18 cellular contexts compared by ENCODE assay signal in the genomic region with DNA sequence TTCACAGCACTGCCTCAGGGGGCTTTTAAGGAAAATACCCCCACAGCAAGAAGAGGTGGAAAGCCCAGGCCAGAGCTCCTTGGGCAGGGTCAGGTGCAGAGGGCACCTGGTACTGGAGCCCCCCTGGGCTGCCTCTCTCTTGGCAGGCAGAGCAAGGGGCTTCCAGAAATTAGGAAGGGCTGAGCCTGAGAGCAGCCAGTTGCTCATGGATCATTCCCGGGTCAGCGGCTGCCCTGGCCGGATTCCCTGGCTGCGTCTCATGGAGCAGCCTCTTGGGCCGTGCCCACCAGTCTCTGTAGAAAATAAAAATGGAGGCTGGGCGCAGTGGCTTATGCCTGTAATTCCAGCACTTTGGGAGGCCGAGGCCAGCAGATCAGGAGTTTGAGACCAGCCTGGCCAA. TPM values are rescaled to one million over a fixed set of nuclear protein-coding genes. Genes with fewer than 3 reads are reported as not detected.
"Had no signal": no experiment of that assay in that cellular context is flagged by ENCODE, and none has a peak within 500 bp of the region (broad histone marks: within the 10 kb centered on the region; RNA-seq: fewer than 3 reads in every experiment).

No MANE protein-coding gene starts in this region.

- H3K27ac ChIP-seq: gastrocnemius medialis had no signal

- ATAC-seq: activated CD8-positive, alpha-beta T cell treated with anti-CD3 and anti-CD28 coated beads for 36 hours; esophagus mucosa; gastrocnemius medialis had no signal

- H3K4me3 ChIP-seq: gastrocnemius medialis, stomach had no signal

- H3K4me1 ChIP-seq: gastrocnemius medialis had no signal

- FAIRE-seq: small intestine had no signal

- H3K36me3 ChIP-seq: gastrocnemius medialis had no signal

- H3K27me3 ChIP-seq: gastrocnemius medialis, stomach had no signal

- H3K4me3 Mint-ChIP-seq: activated CD4-positive, alpha-beta T cell treated with anti-CD3 and anti-CD28 coated beads, Interleukin-2, amount 10 ng/mL, durations not matched to agents 24 days and 14 days; activated CD8-positive, alpha-beta T cell treated with anti-CD3 and anti-CD28 coated beads for 36 hours; brain; nephron progenitor cell; type B pancreatic cell had no signal

- H3K4me1 Mint-ChIP-seq: brain had no signal

- DNase-seq: activated CD4-positive, alpha-beta T cell treated with anti-CD3 and anti-CD28 coated beads, Interleukin-2, amount 10 ng/mL, durations not matched to agents 24 days and 14 days; activated CD8-positive, alpha-beta T cell treated with anti-CD3 and anti-CD28 coated beads for 36 hours; activated naive CD4-positive, alpha-beta T cell treated with Interleukin-2 at 50 U/mL for 16 hours; activated T-cell treated with anti-CD3 and anti-CD28 coated beads, Interleukin-2, amount 50 U/mL, for 1 hour; effector CD4-positive, alpha-beta T cell; gastrocnemius medialis; mesendoderm; nephron progenitor cell; retina; small intestine; stimulated activated CD4-positive, alpha-beta T cell treated with anti-CD3 and anti-CD28 coated beads, Interleukin-4, amount 100 ng/mL, for 1 hour; stomach; T-helper 1 cell had no signal

- H3K27me3 Mint-ChIP-seq: activated CD4-positive, alpha-beta T cell treated with anti-CD3 and anti-CD28 coated beads, Interleukin-2, amount 10 ng/mL, durations not matched to agents 24 days and 14 days; activated CD8-positive, alpha-beta T cell treated with anti-CD3 and anti-CD28 coated beads for 36 hours; brain; type B pancreatic cell had no signal

- H3K9me3 ChIP-seq: gastrocnemius medialis, stomach had no signal

- H3K36me3 Mint-ChIP-seq: type B pancreatic cell had no signal

- H3K27ac Mint-ChIP-seq: activated CD4-positive, alpha-beta T cell treated with anti-CD3 and anti-CD28 coated beads, Interleukin-2, amount 10 ng/mL, durations not matched to agents 24 days and 14 days; activated CD8-positive, alpha-beta T cell treated with anti-CD3 and anti-CD28 coated beads for 36 hours; activated T-helper 2 cell treated with anti-CD3 and anti-CD28 coated beads, Interferon-gamma antibody, Interleukin-2, Interleukin-4, amounts not matched to agents 10 μg/mL and 5 μg/mL and 100 μg/mL, durations not matched to agents 14 hours and 24 hours and 36 hours; nephron progenitor cell; type B pancreatic cell had no signal

- H3K9me3 Mint-ChIP-seq: activated CD4-positive, alpha-beta T cell treated with anti-CD3 and anti-CD28 coated beads, Interleukin-2, amount 10 ng/mL, durations not matched to agents 24 days and 14 days; activated CD8-positive, alpha-beta T cell treated with anti-CD3 and anti-CD28 coated beads for 36 hours; activated T-helper 2 cell treated with anti-CD3 and anti-CD28 coated beads, Interferon-gamma antibody, Interleukin-2, Interleukin-4, amounts not matched to agents 10 μg/mL and 5 μg/mL and 100 μg/mL, durations not matched to agents 14 hours and 24 hours and 36 hours; type B pancreatic cell had no signal

RNA-seq across cellular contexts. Expression of a gene that starts 10.3 kb away (rescaled TPM):
- total RNA-seq: activated CD4-positive, alpha-beta T cell treated with anti-CD3 and anti-CD28 coated beads, Interleukin-2, amount 10 ng/mL, durations not matched to agents 24 days and 14 days; activated CD8-positive, alpha-beta T cell treated with anti-CD3 and anti-CD28 coated beads for 36 hours; activated T-helper 2 cell treated with anti-CD3 and anti-CD28 coated beads, Interferon-gamma antibody, Interleukin-2, Interleukin-4, amounts not matched to agents 10 μg/mL and 5 μg/mL and 100 μg/mL, durations not matched to agents 14 hours and 24 hours and 36 hours; esophagus mucosa; gastrocnemius medialis; temporal lobe had no signal

RNA-seq across cellular contexts. Expression of a gene that starts 58.2 kb away (rescaled TPM):
- total RNA-seq: activated CD4-positive, alpha-beta T cell treated with anti-CD3 and anti-CD28 coated beads, Interleukin-2, amount 10 ng/mL, durations not matched to agents 24 days and 14 days; activated CD8-positive, alpha-beta T cell treated with anti-CD3 and anti-CD28 coated beads for 36 hours; activated T-helper 2 cell treated with anti-CD3 and anti-CD28 coated beads, Interferon-gamma antibody, Interleukin-2, Interleukin-4, amounts not matched to agents 10 μg/mL and 5 μg/mL and 100 μg/mL, durations not matched to agents 14 hours and 24 hours and 36 hours had no signal
